25 cellular contexts compared by ENCODE assay signal in genomic region chr3:89847955-89848354, GRCh38.
DNase-seq lines count a peak whose midpoint lies in the region; ATAC-seq and TF ChIP-seq lines count a peak whose summit lies in the region.
"Had no signal": no experiment of that assay in that cellular context is flagged by ENCODE, and none has a peak within 500 bp of the region (broad histone marks: within the 10 kb centered on the region; RNA-seq: fewer than 3 reads in every experiment).

No MANE protein-coding gene starts in this region.

- DNase-seq in LHCN-M2 (ENCODE audit: low read depth) (peak; percentile 47), amniotic epithelial cell (ENCODE audit: low read depth) (peak; percentile 59), fibroblast of lung (ENCODE audit: low read depth in 2 of 2) (peak; percentile 20 to 59), Right ventricle myocardium inferior (ENCODE audit: missing footprints) (no peak)
- DNase-seq: Calu3; CD8-positive, alpha-beta memory T cell; DMS79 treated with DMSO at 0.1 percent for 48 hours; GF-D8; Karpas-422; MV-4-11; NCI-H1105 treated with DMSO at 0.1 percent for 48 hours; NCI-H146; NCI-H1930; NCI-H2107; NCI-H446; NCI-H526; Right ventricle myocardium superior; T-cell had no signal

- no peak for TF ChIP-seq CTCF in fibroblast of lung (conservative IDR thresholded peaks at IDR 0.05 in 1 of 2, IDR thresholded peaks at IDR 0.05 in 1 of 2; ENCODE audit: low read depth in 1 of 2, low read length in 2 of 2)

- H3K27ac ChIP-seq in fibroblast of lung (ENCODE audit: insufficient read depth, low read length) = no peak overlapping the region
- H3K27ac ChIP-seq: C4-2B, SJSA1 had no signal

- no peaks in the 10 kb centered on the region for H3K36me3 ChIP-seq in fibroblast of lung (ENCODE audit: control insufficient read depth, insufficient read depth, low read length)
- H3K36me3 ChIP-seq: SJSA1 had no signal

- H3K9me3 ChIP-seq in fibroblast of lung (ENCODE audit: control insufficient read depth, insufficient read depth, low read depth, low read length) = no peaks in the 10 kb centered on the region
- H3K9me3 ChIP-seq: SJSA1 had no signal

- H3K4me2 ChIP-seq in fibroblast of lung (ENCODE audit: extremely low read depth, insufficient read depth, low read length) = no peak overlapping the region

- H3K9ac ChIP-seq in fibroblast of lung (ENCODE audit: insufficient read depth, low read length) = no peak overlapping the region

- intact Hi-C loops in Right ventricle myocardium inferior (cut with DNase I) = no loop called here

- no peak overlapping the region for H3K4me3 ChIP-seq in fibroblast of lung (replicated peaks in 1 of 4; ENCODE audit: control extremely low read depth in 1 of 4, insufficient read depth in 1 of 4, low read depth in 3 of 4, low read length in 4 of 4)
- H3K4me3 ChIP-seq: SJSA1 had no signal

- no peaks in the 10 kb centered on the region for H3K79me2 ChIP-seq in fibroblast of lung (ENCODE audit: control insufficient read depth, insufficient read depth, low read length)

- H4K20me1 ChIP-seq in fibroblast of lung (ENCODE audit: control insufficient read depth, extremely low read depth, insufficient read depth, low read length) = no peaks in the 10 kb centered on the region

- H2AFZ ChIP-seq in fibroblast of lung (ENCODE audit: low read length) = no peak overlapping the region

- no peaks in the 10 kb centered on the region for H3K27me3 ChIP-seq in fibroblast of lung (ENCODE audit: control insufficient read depth, insufficient read depth, low read length)
- H3K27me3 ChIP-seq: SJSA1 had no signal

- H3K4me1 ChIP-seq in fibroblast of lung (ENCODE audit: control insufficient read depth, extremely low read depth, insufficient read depth, low read length) = no peaks in the 10 kb centered on the region
- H3K4me1 ChIP-seq: SJSA1 had no signal

- ATAC-seq in HG02973 (IDR thresholded peaks at IDR 0.05; ENCODE audit: unreplicated experiment) (no peak), GM21786 (IDR thresholded peaks at IDR 0.05; ENCODE audit: unreplicated experiment) (no peak), Right ventricle myocardium inferior (no peak), HG02623 (IDR thresholded peaks at IDR 0.05; ENCODE audit: unreplicated experiment) (no peak)
- ATAC-seq: HepG2, Panc1, T-cell had no signal
